ENCODE assay signal across 1 cellular context in genomic region chr20:45515147-45515913, GRCh38.
TF ChIP-seq lines count a peak whose summit lies in the region.

Gene SPINT3 (minus strand): TSS chr20:45515622. CDS start chr20:45515608, 14 bp downstream.

TF ChIP-seq in GM23338, 12 proteins besides CTCF, POLR2A, EP300 and RAD21 (continued from another document):
- TF ChIP-seq REST (IDR thresholded peaks at IDR 0.05; ENCODE audit: unreplicated experiment) (peak; percentile 67), EZH2phosphoT487 (IDR thresholded peaks at IDR 0.05; ENCODE audit: unreplicated experiment) (no peak), JUNB (IDR thresholded peaks at IDR 0.05; ENCODE audit: unreplicated experiment) (no peak), NANOG (IDR thresholded peaks at IDR 0.05; ENCODE audit: borderline replicate concordance) (no peak)
